1 cellular context compared by ENCODE assay signal in the genomic region with DNA sequence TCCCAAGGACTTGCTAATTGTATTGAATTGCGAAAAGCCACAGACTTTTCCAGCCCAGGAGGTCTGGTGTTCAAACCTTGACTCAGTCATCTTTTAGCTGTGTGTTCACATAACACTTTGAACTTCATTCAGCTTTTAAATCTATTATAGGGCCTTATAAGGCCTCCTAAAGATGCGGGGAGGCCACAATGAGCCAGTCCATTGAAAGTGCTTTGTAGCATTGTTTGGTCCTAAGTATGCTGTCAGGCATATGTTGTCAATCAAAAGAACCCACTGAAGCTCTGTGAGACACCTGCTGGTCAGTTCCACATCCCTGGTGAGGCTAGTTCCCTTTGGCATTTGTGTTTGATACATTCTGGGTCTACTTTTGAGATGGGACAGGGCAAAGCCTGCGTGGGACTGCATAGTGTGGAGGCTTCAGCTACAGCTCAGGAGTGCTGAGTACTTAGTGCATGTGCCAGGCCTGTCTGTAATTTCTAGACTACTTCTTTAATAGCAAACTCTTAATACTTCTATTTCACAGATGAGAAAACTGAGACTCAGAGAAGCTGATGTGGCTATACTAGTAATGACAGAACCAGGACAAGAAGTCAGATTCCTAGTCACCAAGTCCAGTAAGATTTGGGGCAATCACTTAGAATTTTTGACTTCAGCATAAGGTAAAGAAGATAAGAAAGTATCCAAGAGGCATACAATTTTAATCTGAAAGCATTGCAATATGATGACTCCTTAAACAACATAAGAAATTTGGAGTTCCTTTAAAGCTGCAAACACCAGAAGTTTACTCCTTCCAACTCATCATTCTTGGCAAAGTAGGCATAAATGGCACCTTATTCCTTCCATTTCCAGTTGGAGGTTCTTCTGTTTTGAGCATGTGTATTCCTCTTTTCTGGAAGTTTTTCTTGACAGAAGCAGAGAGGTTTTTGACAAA.
TF ChIP-seq lines count a peak whose summit lies in the region.

No MANE protein-coding gene starts in this region.

TF ChIP-seq in SK-N-SH treated with all-trans-retinoic acid at 6 μM for 48 hours, 23 proteins besides CTCF, POLR2A, EP300 and RAD21 (continued from another document):
- TF ChIP-seq, protein P1, sequence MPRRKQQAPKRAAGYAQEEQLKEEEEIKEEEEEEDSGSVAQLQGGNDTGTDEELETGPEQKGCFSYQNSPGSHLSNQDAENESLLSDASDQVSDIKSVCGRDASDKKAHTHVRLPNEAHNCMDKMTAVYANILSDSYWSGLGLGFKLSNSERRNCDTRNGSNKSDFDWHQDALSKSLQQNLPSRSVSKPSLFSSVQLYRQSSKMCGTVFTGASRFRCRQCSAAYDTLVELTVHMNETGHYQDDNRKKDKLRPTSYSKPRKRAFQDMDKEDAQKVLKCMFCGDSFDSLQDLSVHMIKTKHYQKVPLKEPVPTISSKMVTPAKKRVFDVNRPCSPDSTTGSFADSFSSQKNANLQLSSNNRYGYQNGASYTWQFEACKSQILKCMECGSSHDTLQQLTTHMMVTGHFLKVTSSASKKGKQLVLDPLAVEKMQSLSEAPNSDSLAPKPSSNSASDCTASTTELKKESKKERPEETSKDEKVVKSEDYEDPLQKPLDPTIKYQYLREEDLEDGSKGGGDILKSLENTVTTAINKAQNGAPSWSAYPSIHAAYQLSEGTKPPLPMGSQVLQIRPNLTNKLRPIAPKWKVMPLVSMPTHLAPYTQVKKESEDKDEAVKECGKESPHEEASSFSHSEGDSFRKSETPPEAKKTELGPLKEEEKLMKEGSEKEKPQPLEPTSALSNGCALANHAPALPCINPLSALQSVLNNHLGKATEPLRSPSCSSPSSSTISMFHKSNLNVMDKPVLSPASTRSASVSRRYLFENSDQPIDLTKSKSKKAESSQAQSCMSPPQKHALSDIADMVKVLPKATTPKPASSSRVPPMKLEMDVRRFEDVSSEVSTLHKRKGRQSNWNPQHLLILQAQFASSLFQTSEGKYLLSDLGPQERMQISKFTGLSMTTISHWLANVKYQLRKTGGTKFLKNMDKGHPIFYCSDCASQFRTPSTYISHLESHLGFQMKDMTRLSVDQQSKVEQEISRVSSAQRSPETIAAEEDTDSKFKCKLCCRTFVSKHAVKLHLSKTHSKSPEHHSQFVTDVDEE (CRISPR knock-in tag; IDR thresholded peaks at IDR 0.05): no peak
- no peak for TF ChIP-seq GLIS3 (CRISPR knock-in tag; IDR thresholded peaks at IDR 0.05)
